In the genomic region with DNA sequence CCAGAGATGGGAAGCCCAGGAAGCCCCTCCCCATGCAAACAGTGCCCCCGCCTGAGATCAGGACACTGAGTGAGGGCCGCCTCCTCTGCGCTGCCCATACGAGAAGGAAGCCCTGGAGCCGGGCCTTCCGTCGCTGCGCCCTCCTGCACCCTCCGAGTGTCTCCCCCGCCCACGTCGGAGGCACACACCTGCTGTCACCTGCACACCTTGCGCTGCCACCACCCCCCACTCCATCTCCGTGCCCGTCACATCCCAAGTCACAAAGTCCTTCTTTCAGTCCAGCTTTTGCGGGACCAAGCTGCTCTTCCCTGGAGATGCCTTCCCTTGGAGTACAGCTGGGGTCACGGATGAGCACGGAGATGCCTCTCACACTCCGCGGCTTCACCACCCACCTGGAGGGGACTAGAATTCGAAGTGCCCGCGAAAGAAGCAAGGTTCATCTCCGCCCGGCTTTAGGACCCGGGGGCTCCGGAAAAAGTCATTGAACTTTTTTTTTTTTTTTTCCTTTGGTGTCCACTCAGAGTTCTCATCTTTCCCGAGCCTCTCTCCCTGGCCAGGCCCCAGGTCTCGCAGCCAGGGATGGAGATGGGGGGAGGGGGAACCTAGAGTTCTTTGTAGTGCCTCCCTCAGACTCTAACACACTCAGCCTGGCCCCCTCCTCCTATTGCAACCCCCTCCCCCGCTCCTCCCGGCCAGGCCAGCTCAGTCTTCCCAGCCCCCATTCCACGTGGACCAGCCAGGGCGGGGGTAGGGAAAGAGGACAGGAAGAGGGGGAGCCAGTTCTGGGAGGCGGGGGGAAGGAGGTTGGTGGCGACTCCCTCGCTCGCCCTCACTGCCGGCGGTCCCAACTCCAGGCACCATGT, we compare ENCODE assay signal across 8 cellular contexts. TPM values are rescaled to one million over a fixed set of nuclear protein-coding genes. Genes with fewer than 3 reads are reported as not detected.
DNase-seq lines count a peak whose midpoint lies in the region; ATAC-seq and TF ChIP-seq lines count a peak whose summit lies in the region.

A gene with protein sequence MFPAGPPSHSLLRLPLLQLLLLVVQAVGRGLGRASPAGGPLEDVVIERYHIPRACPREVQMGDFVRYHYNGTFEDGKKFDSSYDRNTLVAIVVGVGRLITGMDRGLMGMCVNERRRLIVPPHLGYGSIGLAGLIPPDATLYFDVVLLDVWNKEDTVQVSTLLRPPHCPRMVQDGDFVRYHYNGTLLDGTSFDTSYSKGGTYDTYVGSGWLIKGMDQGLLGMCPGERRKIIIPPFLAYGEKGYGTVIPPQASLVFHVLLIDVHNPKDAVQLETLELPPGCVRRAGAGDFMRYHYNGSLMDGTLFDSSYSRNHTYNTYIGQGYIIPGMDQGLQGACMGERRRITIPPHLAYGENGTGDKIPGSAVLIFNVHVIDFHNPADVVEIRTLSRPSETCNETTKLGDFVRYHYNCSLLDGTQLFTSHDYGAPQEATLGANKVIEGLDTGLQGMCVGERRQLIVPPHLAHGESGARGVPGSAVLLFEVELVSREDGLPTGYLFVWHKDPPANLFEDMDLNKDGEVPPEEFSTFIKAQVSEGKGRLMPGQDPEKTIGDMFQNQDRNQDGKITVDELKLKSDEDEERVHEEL (plus strand): TSS at position 829 of the 863 bp plus-strand sequence. CDS start 31 bp downstream, at position 860.

- H3K27me3 Mint-ChIP-seq in activated T-cell treated with anti-CD3 and anti-CD28 coated beads, Interleukin-2, amount 50 U/mL, for 72 hours (ENCODE audit: low read depth) = peaks cover 12% of the 10 kb centered on the region

- no peak for TF ChIP-seq CTCF in subcutaneous adipose tissue (IDR thresholded peaks at IDR 0.05; ENCODE audit: low read depth)

- H3K9me3 Mint-ChIP-seq in activated T-cell treated with anti-CD3 and anti-CD28 coated beads, Interleukin-2, amount 50 U/mL, for 72 hours = no peaks in the 10 kb centered on the region

- peak within 1 kb of the TSS; percentile 6 to 77 (median 67); a peak in 18 of 22 replicates for H3K27ac ChIP-seq in BLaER1 treated with 17β-estradiol and CSF1 and Interleukin-3, amounts not matched to agents 10 nM and 100 nM

- peak within 1 kb of the TSS; percentile 63 to 83 (median 71) for H3K4me3 ChIP-seq in BLaER1 treated with 17β-estradiol and CSF1 and Interleukin-3, amounts not matched to agents 10 nM and 100 nM
- H3K4me3 ChIP-seq in mucosa of stomach (ENCODE audit: low read length) = peak within 1 kb of the TSS; percentile 36

- H3K9ac ChIP-seq in BLaER1 treated with 17β-estradiol and CSF1 and Interleukin-3, amounts not matched to agents 10 nM and 100 nM = peak within 1 kb of the TSS; percentile 67 to 84 (median 79)
- H3K9ac ChIP-seq in mucosa of stomach (ENCODE audit: low read length) = peak within 1 kb of the TSS; percentile 69

- 0 out of 22 replicates have a peak, but pooled peaks cover 0 to 7% (median 0%) of the 10 kb centered on the region in 11 experiments for H3K36me3 ChIP-seq in BLaER1 treated with 17β-estradiol and CSF1 and Interleukin-3, amounts not matched to agents 10 nM and 100 nM
- no peaks in the 10 kb centered on the region for H3K36me3 ChIP-seq in mucosa of stomach (ENCODE audit: control insufficient read depth, insufficient read depth, low read length)

- H4K20me1 ChIP-seq in BLaER1 treated with 17β-estradiol and CSF1 and Interleukin-3, amounts not matched to agents 10 nM and 100 nM = peaks cover 0 to 16% (median 0%) of the 10 kb centered on the region in 11 experiments; a peak in 6 of 22 replicates

- peak within 1 kb of the TSS; percentile 29 for H3K27ac Mint-ChIP-seq in activated T-cell treated with anti-CD3 and anti-CD28 coated beads, Interleukin-2, amount 50 U/mL, for 72 hours

- H3K4me1 ChIP-seq in BLaER1 treated with 17β-estradiol and CSF1 and Interleukin-3, amounts not matched to agents 10 nM and 100 nM = peaks cover 20 to 49% (median 42%) of the 10 kb centered on the region in 10 experiments
- H3K4me1 ChIP-seq in mucosa of stomach (ENCODE audit: control insufficient read depth, insufficient read depth, low read length) = peaks cover 40% of the 10 kb centered on the region

- peaks cover 0 to 6% (median 0%) of the 10 kb centered on the region in 11 experiments; a peak in 5 of 22 replicates for H3K27me3 ChIP-seq in BLaER1 treated with 17β-estradiol and CSF1 and Interleukin-3, amounts not matched to agents 10 nM and 100 nM
- H3K27me3 ChIP-seq in mucosa of stomach (ENCODE audit: control insufficient read depth, insufficient read depth, low read length) = peaks cover 12% of the 10 kb centered on the region

- H3K4me1 Mint-ChIP-seq in activated T-cell treated with anti-CD3 and anti-CD28 coated beads, Interleukin-2, amount 50 U/mL, for 72 hours (ENCODE audit: low read depth) = peaks cover 32% of the 10 kb centered on the region

- ATAC-seq in activated T-cell treated with anti-CD3 and anti-CD28 coated beads, Interleukin-2, amount 50 U/mL, for 72 hours (replicated peaks in 1 of 2) = peak; percentile 41 to 42

- H3K4me2 ChIP-seq in BLaER1 treated with 17β-estradiol and CSF1 and Interleukin-3, amounts not matched to agents 10 nM and 100 nM = peak within 1 kb of the TSS; percentile 93 to 100 (median 97)

- H3K36me3 Mint-ChIP-seq in activated T-cell treated with anti-CD3 and anti-CD28 coated beads, Interleukin-2, amount 50 U/mL, for 72 hours (ENCODE audit: insufficient read depth in 2 of 2) = peaks cover 0 to 2% of the 10 kb centered on the region in 2 donors

- DNase-seq in H4 (ENCODE audit: low spot score) = peak; percentile 84
- peak; percentile 92 for DNase-seq in NCI-H69 (lab: John Stamatoyannopoulos, UW)
- DNase-seq in activated T-cell treated with anti-CD3 and anti-CD28 coated beads, Interleukin-2, amount 50 U/mL, for 72 hours = peak; percentile 54 to 58
- DNase-seq in fibroblast of gingiva (ENCODE audit: low read depth) = peak; percentile 80
- no peak for DNase-seq in NK-92 treated with Interleukin-12 subunit alpha and Interleukin-12 subunit beta, amount 100 ng/mL, for 24 hours (lab: John Stamatoyannopoulos, UW)

- H3K9me3 ChIP-seq in BLaER1 treated with 17β-estradiol and CSF1 and Interleukin-3, amounts not matched to agents 10 nM and 100 nM (replicated peaks in 1 of 11) = no peaks in the 10 kb centered on the region
- H3K9me3 ChIP-seq in mucosa of stomach (ENCODE audit: control insufficient read depth, low read length) = no peaks in the 10 kb centered on the region

- H3K4me3 Mint-ChIP-seq in activated T-cell treated with anti-CD3 and anti-CD28 coated beads, Interleukin-2, amount 50 U/mL, for 72 hours = peak within 1 kb of the TSS; percentile 98 to 99

RNA-seq across cellular contexts. Expression of the gene that starts here (rescaled TPM):
- 90.7 and 91.9 TPM in 2 replicates for total RNA-seq in H4 (2014; rRNA removed; shearing (Covaris generic))
- 1 to 10 TPM; 3.2 TPM for total RNA-seq in activated T-cell treated with anti-CD3 and anti-CD28 coated beads, Interleukin-2, amount 50 U/mL, for 72 hours
- total RNA-seq in subcutaneous adipose tissue = 10 to 100 TPM; 13.7 to 34.8 (median 23.1) TPM
